Comparison of ENCODE assay signal across 8 cellular contexts in genomic region chr16:58025351-58026138, GRCh38. TPM values are rescaled to one million over a fixed set of nuclear protein-coding genes. Genes with fewer than 3 reads are reported as not detected.
A peak's percentile ranks its signal among the peaks of the same experiment; 100 is the strongest.
DNase-seq lines count a peak whose midpoint lies in the region; ATAC-seq and TF ChIP-seq lines count a peak whose summit lies in the region.

MMP15 (plus strand) TSS chr16:58025754; CDS start chr16:58026351, 597 bp downstream.

- H3K9me3 Mint-ChIP-seq in HFFc6, result no peaks in the 10 kb centered on the region
- no peaks in the 10 kb centered on the region for H3K9me3 Mint-ChIP-seq in activated CD4-positive, alpha-beta T cell treated with anti-CD3 and anti-CD28 coated beads, Interleukin-2, amount 10 ng/mL, durations not matched to agents 7 days and 5 days

- H3K4me1 ChIP-seq in ES-I3 (ENCODE audit: insufficient read depth, low read length), result peaks cover 32% of the 10 kb centered on the region
- peaks cover 0 to 55% (median 25%) of the 10 kb centered on the region in 4 donors for H3K4me1 ChIP-seq in right lobe of liver

- no peaks in the 10 kb centered on the region for H3K36me3 ChIP-seq in ES-I3 (ENCODE audit: insufficient read depth, low read length)
- no peaks in the 10 kb centered on the region for H3K36me3 ChIP-seq in right lobe of liver

- peaks cover 17% of the 10 kb centered on the region for H3K27me3 Mint-ChIP-seq in HFFc6 (ENCODE audit: insufficient read depth)
- H3K27me3 Mint-ChIP-seq in activated CD4-positive, alpha-beta T cell treated with anti-CD3 and anti-CD28 coated beads, Interleukin-2, amount 10 ng/mL, durations not matched to agents 7 days and 5 days, result peaks cover 28% of the 10 kb centered on the region

- H3K36me3 Mint-ChIP-seq in HFFc6 (ENCODE audit: low read depth), result no peaks in the 10 kb centered on the region
- H3K36me3 Mint-ChIP-seq in activated CD4-positive, alpha-beta T cell treated with anti-CD3 and anti-CD28 coated beads, Interleukin-2, amount 10 ng/mL, durations not matched to agents 7 days and 5 days (ENCODE audit: low read depth), result peaks cover 6% of the 10 kb centered on the region

- POLR2A ChIA-PET in activated CD4-positive, alpha-beta T cell treated with anti-CD3 and anti-CD28 coated beads, Interleukin-2, amount 10 ng/mL, durations not matched to agents 7 days and 5 days (lab: Charles Lee), result no interaction called here

- no peaks in the 10 kb centered on the region for H3K9me3 ChIP-seq in ES-I3 (ENCODE audit: control insufficient read depth, insufficient read depth, low read length)
- H3K9me3 ChIP-seq in right lobe of liver, result no peaks in the 10 kb centered on the region

- H3K27ac ChIP-seq in dorsolateral prefrontal cortex, result peak within 1 kb of the TSS in 34 of 59 donors; percentile 3 to 81 (median 52)
- peak within 1 kb of the TSS; percentile 55 to 81 (median 68) for H3K27ac ChIP-seq in right lobe of liver

- peaks cover 24% of the 10 kb centered on the region for H3K4me1 Mint-ChIP-seq in HFFc6 (ENCODE audit: low read depth)
- peaks cover 12% of the 10 kb centered on the region for H3K4me1 Mint-ChIP-seq in activated CD4-positive, alpha-beta T cell treated with anti-CD3 and anti-CD28 coated beads, Interleukin-2, amount 10 ng/mL, durations not matched to agents 7 days and 5 days

- no peak within 1 kb of the TSS for H3K27ac Mint-ChIP-seq in HFFc6
- peak within 1 kb of the TSS; percentile 83 for H3K27ac Mint-ChIP-seq in activated CD4-positive, alpha-beta T cell treated with anti-CD3 and anti-CD28 coated beads, Interleukin-2, amount 10 ng/mL, durations not matched to agents 7 days and 5 days

- ATAC-seq in right lobe of liver, result peak; percentile 66 to 78 (median 74)
- no peak for ATAC-seq in HG03039 (IDR thresholded peaks at IDR 0.05; ENCODE audit: unreplicated experiment)

- H3K4me3 ChIP-seq in dorsolateral prefrontal cortex (peak within 1 kb of the TSS; percentile 45 to 82 (median 68)), right lobe of liver (peak within 1 kb of the TSS; percentile 82 to 93 (median 91))

- H3K27me3 ChIP-seq in dorsolateral prefrontal cortex (peaks cover 0 to 6% (median 0%) of the 10 kb centered on the region in 45 donors), right lobe of liver (no peaks in the 10 kb centered on the region)

- intact Hi-C loops in dorsolateral prefrontal cortex (cut with DNase I), result loop anchor here in 1 of 2 donors (10.0 kb wide), 1 partner anchor 459 kb away; no protein-coding TSS in a partner anchor
- intact Hi-C loops in right lobe of liver (cut with DNase I), result no loop called here

- peak within 1 kb of the TSS; percentile 72 for H3K4me3 Mint-ChIP-seq in HFFc6
- peak within 1 kb of the TSS; percentile 75 for H3K4me3 Mint-ChIP-seq in activated CD4-positive, alpha-beta T cell treated with anti-CD3 and anti-CD28 coated beads, Interleukin-2, amount 10 ng/mL, durations not matched to agents 7 days and 5 days

- CTCF ChIA-PET in activated CD4-positive, alpha-beta T cell treated with anti-CD3 and anti-CD28 coated beads, Interleukin-2, amount 10 ng/mL, durations not matched to agents 7 days and 5 days (lab: Charles Lee), result interaction anchor here (0.7 to 1.4 kb wide), 4 partner anchors 8 to 26 kb away, joined by 3 to 7 read pairs (median 4); no protein-coding TSS in a partner anchor

- H3K9ac ChIP-seq in ES-I3 (ENCODE audit: low read depth, low read length), result peak within 1 kb of the TSS; percentile 75

- under 1% methylated on average over 22 of the region's 90 CpGs for WGBS in right lobe of liver (ENCODE audit: insufficient coverage, low coverage, low lambda C conversion rate, missing lambda C conversion rate)

- TF ChIP-seq CTCF in HFFc6 (IDR thresholded peaks at IDR 0.05) (no peak), dorsolateral prefrontal cortex (IDR thresholded peaks at IDR 0.05 in 54 of 56, conservative IDR thresholded peaks at IDR 0.05 in 2 of 56; ENCODE audit: low read depth in 1 of 56, partially characterized antibody in 56 of 56) (peak in 2 of 56 donors; percentile 3 to 9), right lobe of liver (IDR thresholded peaks at IDR 0.05) (no peak)

- TF ChIP-seq POLR2A in right lobe of liver (IDR thresholded peaks at IDR 0.05), result peak; percentile 95

- DNase-seq in HFFc6 (no peak), NCI-H2196 (lab: John Stamatoyannopoulos, UW; ENCODE audit: unreplicated experiment) (peak; percentile 66), dorsolateral prefrontal cortex (peak in 6 of 10 donors; percentile 36 to 76 (median 59)), right lobe of liver (peak; percentile 94 to 98 (median 96))
- DNase-seq in activated CD4-positive, alpha-beta T cell treated with anti-CD3 and anti-CD28 coated beads, Interleukin-2, amount 10 ng/mL, durations not matched to agents 7 days and 5 days, result peak; percentile 56
- peak; percentile 62 to 71 for DNase-seq in stimulated activated CD4-positive, alpha-beta T cell treated with anti-CD3 and anti-CD28 coated beads, Interleukin-4, amount 100 ng/mL, for 4 hours

RNA-seq across cellular contexts. Expression of gene MMP15, which starts in this region (rescaled TPM):
- total RNA-seq in HFFc6 (2021; fragmentation: NEBNext Ultra II Directional; extraction: Animal tissue kit (Norgen Biotek cat#: 25700)), result 1 to 10 TPM in 4 of 6 experiments, under 1 TPM in 2; 0.82 to 4.1 (median 1.1) TPM
- under 1 TPM; 0.20 to 0.27 TPM for total RNA-seq in activated CD4-positive, alpha-beta T cell treated with anti-CD3 and anti-CD28 coated beads, Interleukin-2, amount 10 ng/mL, durations not matched to agents 7 days and 5 days
- total RNA-seq in dorsolateral prefrontal cortex (10 to 100 TPM in 23 of 120 experiments, 1 to 10 TPM in 97; 4.7 to 17.4 (median 8.2) TPM), right lobe of liver (10 to 100 TPM; 22.3 to 76.0 (median 35.2) TPM)

Comparison
In these comparisons a context has a peak if more than half of its experiments do, and no peak if none do; other contexts are left out.
1. Peak in DNase-seq in activated CD4-positive, alpha-beta T cell treated with anti-CD3 and anti-CD28 coated beads, Interleukin-2, amount 10 ng/mL, durations not matched to agents 7 days and 5 days; RNA of the gene not detected or under 1 TPM.